In the genomic region with DNA sequence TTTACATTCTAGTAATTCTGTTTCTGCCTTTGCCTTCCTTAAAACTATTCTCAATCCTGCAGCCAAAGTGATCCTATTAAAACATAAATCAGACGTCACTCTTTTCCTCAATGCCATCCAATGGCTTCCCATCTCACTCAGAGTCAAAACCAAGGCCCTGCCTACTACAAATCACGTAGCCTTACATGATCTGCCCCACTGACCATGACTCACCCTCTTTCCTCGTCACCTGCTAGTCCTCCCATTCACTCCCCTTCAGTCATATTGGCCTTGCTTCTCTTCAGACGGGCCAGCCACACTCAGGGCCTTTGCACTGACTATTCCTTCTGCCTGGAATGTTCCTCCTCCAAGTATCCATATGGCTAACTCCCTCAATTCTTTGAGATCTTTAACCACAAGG, we compare ENCODE assay signal across 8 cellular contexts. TPM values are rescaled to one million over a fixed set of nuclear protein-coding genes. Genes with fewer than 3 reads are reported as not detected.
DNase-seq lines count a peak whose midpoint lies in the region; ATAC-seq and TF ChIP-seq lines count a peak whose summit lies in the region.
"Had no signal": no experiment of that assay in that cellular context is flagged by ENCODE, and none has a peak within 500 bp of the region (broad histone marks: within the 10 kb centered on the region; RNA-seq: fewer than 3 reads in every experiment).

No MANE protein-coding gene starts in this region.

- H3K18ac ChIP-seq in H9 (ENCODE audit: insufficient read length, low read depth, low read length) = no peak overlapping the region

- H2BK12ac ChIP-seq in H9 (ENCODE audit: insufficient read length, low read depth, low read length) = no peak overlapping the region

- no peak overlapping the region for H3K23ac ChIP-seq in H9 (ENCODE audit: insufficient read length, low read depth, low read length)

- ATAC-seq in GM18858 (IDR thresholded peaks at IDR 0.05; ENCODE audit: unreplicated experiment) (peak; percentile 40), heart left ventricle (no peak)
- ATAC-seq in naive thymus-derived CD8-positive, alpha-beta T cell = no peak

- peaks cover 24 to 32% of the 10 kb centered on the region in 2 experiments for H3K4me1 Mint-ChIP-seq in H9
- H3K4me1 Mint-ChIP-seq in naive thymus-derived CD8-positive, alpha-beta T cell = peaks cover 9 to 38% (median 22%) of the 10 kb centered on the region in 4 donors

- H3K27ac Mint-ChIP-seq in H9 = peak overlapping the region in 1 of 3 experiments; percentile 6; a peak in 1 of 7 replicates
- peak overlapping the region; percentile 37 to 93 (median 76) for H3K27ac Mint-ChIP-seq in naive thymus-derived CD8-positive, alpha-beta T cell

- H3K27me3 Mint-ChIP-seq in H9 (ENCODE audit: low read depth) = no peaks in the 10 kb centered on the region
- no peaks in the 10 kb centered on the region for H3K27me3 Mint-ChIP-seq in naive thymus-derived CD8-positive, alpha-beta T cell

- no peaks in the 10 kb centered on the region for H3F3A ChIP-seq in OCI-LY1 (ENCODE audit: insufficient read depth, low read length)

- H3K9ac ChIP-seq in H9 (ENCODE audit: extremely low read depth, insufficient read length, low read length) (no peak overlapping the region), OCI-LY1 (ENCODE audit: low read length) (no peak overlapping the region)

- H2AK5ac ChIP-seq in H9 (ENCODE audit: insufficient read length, low read length) = no peak overlapping the region

- H4K20me1 ChIP-seq in H9 (ENCODE audit: control insufficient read depth, insufficient read depth, insufficient read length) (no peaks in the 10 kb centered on the region), OCI-LY1 (ENCODE audit: insufficient read depth, low read length) (no peaks in the 10 kb centered on the region)

- H2AFZ ChIP-seq in H9 (ENCODE audit: low read length) (no peak overlapping the region), OCI-LY1 (ENCODE audit: low read length) (no peak overlapping the region)

- DNase-seq in H9 (peak; percentile 43), NCI-H2227 (lab: John Stamatoyannopoulos, UW; ENCODE audit: unreplicated experiment) (no peak), heart left ventricle (no peak), cerebellar cortex (ENCODE audit: low spot score) (no peak)
- no peak for DNase-seq in naive thymus-derived CD8-positive, alpha-beta T cell

- H3K14ac ChIP-seq in H9 (ENCODE audit: insufficient read depth, low read length) = no peak overlapping the region

- H2BK15ac ChIP-seq in H9 (ENCODE audit: low read depth, low read length) = no peak overlapping the region

- no CpG with 5 or more reads among the region's 4 CpGs for WGBS in H9 (ENCODE audit: extremely low coverage, insufficient read length, low lambda C conversion rate)
- WGBS in heart left ventricle, 4 donors = 84 to 88% (median 87%) methylated on average over 4 of the region's 4 CpGs

- no peaks in the 10 kb centered on the region for H3K9me2 ChIP-seq in OCI-LY1 (ENCODE audit: low read depth, low read length)

- no peak overlapping the region for H3T11ph ChIP-seq in H9 (ENCODE audit: low read length)

- no peak overlapping the region for H3K56ac ChIP-seq in H9 (ENCODE audit: insufficient read length, low read depth, low read length)

- no peak overlapping the region for H2BK120ac ChIP-seq in H9 (ENCODE audit: low read depth, low read length, poor library complexity, severe bottlenecking)

- H4K5ac ChIP-seq in H9 (ENCODE audit: insufficient read length, low read depth, low read length) = no peak overlapping the region

- no peaks in the 10 kb centered on the region for H3K36me3 Mint-ChIP-seq in H9 (ENCODE audit: insufficient read depth in 1 of 3, low read depth in 3 of 3)
- no peaks in the 10 kb centered on the region for H3K36me3 Mint-ChIP-seq in naive thymus-derived CD8-positive, alpha-beta T cell

- H2BK5ac ChIP-seq in H9 (ENCODE audit: insufficient read length, low read length) = no peak overlapping the region

- TF ChIP-seq POLR2A in heart left ventricle (IDR thresholded peaks at IDR 0.05) = no peak

- no peak overlapping the region for H4K8ac ChIP-seq in H9 (replicated peaks; ENCODE audit: insufficient read length, low read depth, low read length)

- H3K27ac ChIP-seq in H9 (ENCODE audit: insufficient read length, low read depth, low read length) (no peak overlapping the region), OCI-LY1 (ENCODE audit: low read depth, low read length, poor library complexity, severe bottlenecking) (peak overlapping the region; percentile 90), heart left ventricle (peak overlapping the region in 1 of 12 donors; percentile 80)
- H3K27ac ChIP-seq: SJSA1 had no signal

- no peaks in the 10 kb centered on the region for H3K36me3 ChIP-seq in OCI-LY1 (ENCODE audit: insufficient read depth, low read length)
- no peaks in the 10 kb centered on the region for H3K36me3 ChIP-seq in heart left ventricle
- H3K36me3 ChIP-seq: SJSA1 had no signal

- no peak overlapping the region for H3K4me2 ChIP-seq in H9 (ENCODE audit: insufficient read depth, insufficient read length, low read length)
- H3K4me2 ChIP-seq in OCI-LY1 (ENCODE audit: low read length) = peak overlapping the region; percentile 44

- no peaks in the 10 kb centered on the region for H3K79me1 ChIP-seq in H9 (ENCODE audit: insufficient read depth, low read depth, low read length, poor library complexity, severe bottlenecking)

- H3K27me3 ChIP-seq in H9 (ENCODE audit: insufficient read depth, low read length) (no peaks in the 10 kb centered on the region), OCI-LY1 (ENCODE audit: insufficient read depth, low read length) (no peaks in the 10 kb centered on the region), heart left ventricle (no peaks in the 10 kb centered on the region)
- H3K27me3 ChIP-seq: SJSA1 had no signal

- H3K23me2 ChIP-seq in H9 (ENCODE audit: insufficient read length, low read depth, low read length, poor library complexity, severe bottlenecking) = no peaks in the 10 kb centered on the region

- H3K4me3 Mint-ChIP-seq in H9 = no peak overlapping the region
- H3K4me3 Mint-ChIP-seq in naive thymus-derived CD8-positive, alpha-beta T cell = peak overlapping the region in 8 of 10 donors; percentile 12 to 65 (median 43)

- no peak overlapping the region for H3K4me3 ChIP-seq in OCI-LY1 (ENCODE audit: low read depth, low read length, poor library complexity, severe bottlenecking)
- no peak overlapping the region for H3K4me3 ChIP-seq in heart left ventricle
- H3K4me3 ChIP-seq: SJSA1 had no signal

- no peak overlapping the region for H3K4ac ChIP-seq in H9 (ENCODE audit: low read depth, low read length)

- no peaks in the 10 kb centered on the region; a peak in 1 of 5 replicates for H3K9me3 Mint-ChIP-seq in H9
- H3K9me3 Mint-ChIP-seq in naive thymus-derived CD8-positive, alpha-beta T cell = no peaks in the 10 kb centered on the region

- H4K91ac ChIP-seq in H9 (ENCODE audit: insufficient read length, low read depth, low read length) = no peak overlapping the region

- intact Hi-C loops in heart left ventricle (cut with DNase I) = no loop called here

- TF ChIP-seq CTCF in H9 (conservative IDR thresholded peaks at IDR 0.05) (no peak), OCI-LY1 (IDR thresholded peaks at IDR 0.05; ENCODE audit: low read length) (no peak), heart left ventricle (IDR thresholded peaks at IDR 0.05) (no peak)

- peaks cover 3% of the 10 kb centered on the region; the same call in 1 of the 2 replicates for H3K4me1 ChIP-seq in H9 (ENCODE audit: insufficient read depth, low read length)
- H3K4me1 ChIP-seq in OCI-LY1 (ENCODE audit: insufficient read depth, low read length, severe bottlenecking) = peaks cover 45% of the 10 kb centered on the region
- peaks cover 0 to 15% (median 0%) of the 10 kb centered on the region in 12 donors for H3K4me1 ChIP-seq in heart left ventricle

- no peak overlapping the region for H2BK20ac ChIP-seq in H9 (ENCODE audit: low read depth, low read length, poor library complexity, severe bottlenecking)

- H3K9me3 ChIP-seq in H9 (ENCODE audit: control insufficient read depth, low read depth, low read length) (no peaks in the 10 kb centered on the region), OCI-LY1 (ENCODE audit: low read length) (no peaks in the 10 kb centered on the region), heart left ventricle (no peaks in the 10 kb centered on the region)
- H3K9me3 ChIP-seq: SJSA1 had no signal

- no peaks in the 10 kb centered on the region for H3K79me2 ChIP-seq in H9 (ENCODE audit: insufficient read depth, low read length)
- no peaks in the 10 kb centered on the region for H3K79me2 ChIP-seq in OCI-LY1 (ENCODE audit: insufficient read depth, low read length)

- POLR2A ChIA-PET in naive thymus-derived CD8-positive, alpha-beta T cell (lab: Charles Lee) = interaction anchor here (1.8 kb wide), 1 partner anchor 39 kb away, joined by 5 read pairs; the partner anchor contains the start of gene DMXL1

RNA-seq across cellular contexts. Expression of gene DMXL1, which starts 39.0 kb away (rescaled TPM):
- total RNA-seq in H9 (2021) = 53.8 and 63.5 TPM in 2 replicates
- total RNA-seq in naive thymus-derived CD8-positive, alpha-beta T cell = 10 to 100 TPM; 39.8 to 43.3 TPM
- 10 to 100 TPM; 15.0 to 19.9 (median 18.4) TPM for polyA plus RNA-seq in naive thymus-derived CD8-positive, alpha-beta T cell
- total RNA-seq in heart left ventricle = 10 to 100 TPM; 22.4 to 39.0 (median 27.7) TPM
- polyA plus RNA-seq in heart left ventricle = 1 to 10 TPM; 8.2 to 9.8 TPM

RNA-seq across cellular contexts. Expression of gene DTWD2, which starts 43.6 kb away (rescaled TPM):
- total RNA-seq in H9 (2021) = 10.1 and 10.8 TPM in 2 replicates
- total RNA-seq in naive thymus-derived CD8-positive, alpha-beta T cell = 1 to 10 TPM; 3.8 to 4.4 TPM
- 1 to 10 TPM; 2.9 to 5.2 (median 3.1) TPM for polyA plus RNA-seq in naive thymus-derived CD8-positive, alpha-beta T cell
- 10 to 100 TPM in 6 of 9 donors, 1 to 10 TPM in 3; 6.1 to 16.0 (median 12.2) TPM for total RNA-seq in heart left ventricle
- 1 to 10 TPM; 3.2 to 8.2 TPM for polyA plus RNA-seq in heart left ventricle

Comparison
In these comparisons a context has a peak if more than half of its experiments do, and no peak if none do; other contexts are left out.
1. H3K4me3 Mint-ChIP-seq: peak in naive thymus-derived CD8-positive, alpha-beta T cell (8 of 10); none in H9 (0 of 2).